6 cellular contexts compared by ENCODE assay signal in the genomic region with DNA sequence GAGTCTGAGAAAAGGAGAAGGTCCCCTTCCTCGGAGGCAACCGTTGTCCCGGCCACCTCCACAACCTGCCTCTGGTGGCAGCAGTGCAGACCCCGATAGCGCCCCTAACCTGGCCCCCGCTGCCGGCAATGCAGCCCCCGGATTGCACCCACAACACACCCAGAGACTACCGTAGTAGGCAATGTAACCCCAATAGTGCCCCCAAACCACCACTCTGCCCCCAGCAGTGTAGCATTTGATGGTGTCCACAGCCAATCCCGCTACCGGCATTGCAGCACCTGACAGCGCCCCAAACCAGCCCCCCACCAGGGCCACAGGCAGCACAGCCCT.
DNase-seq lines count a peak whose midpoint lies in the region; ATAC-seq and TF ChIP-seq lines count a peak whose summit lies in the region.
"Not testable (repeated sequence)": the region's sequence is repeated elsewhere in the genome, so short reads cannot be mapped to it uniquely, and the experiment has no call there.

No MANE protein-coding gene starts in this region.

- peak overlapping the region; percentile 77 for H3K27ac Mint-ChIP-seq in T-helper 17 cell
- peak overlapping the region; percentile 29 for H3K27ac Mint-ChIP-seq in activated CD4-positive, alpha-beta memory T cell treated with anti-CD3 and anti-CD28 coated beads, Interleukin-2, amount 10 ng/mL, durations not matched to agents 7 days and 5 days
- H3K27ac Mint-ChIP-seq in activated naive CD8-positive, alpha-beta T cell treated with anti-CD3 and anti-CD28 coated beads for 36 hours = peak overlapping the region; percentile 28

- peaks cover 31% of the 10 kb centered on the region for H3K4me1 Mint-ChIP-seq in T-helper 17 cell
- H3K4me1 Mint-ChIP-seq in activated CD4-positive, alpha-beta memory T cell treated with anti-CD3 and anti-CD28 coated beads, Interleukin-2, amount 10 ng/mL, durations not matched to agents 7 days and 5 days = peaks cover 26% of the 10 kb centered on the region
- H3K4me1 Mint-ChIP-seq in activated naive CD8-positive, alpha-beta T cell treated with anti-CD3 and anti-CD28 coated beads for 36 hours = peaks cover 23% of the 10 kb centered on the region

- not testable (repeated sequence) for H3K9me3 ChIP-seq in T-helper 17 cell (ENCODE audit: control insufficient read depth, low read length, poor library complexity, severe bottlenecking)

- POLR2A ChIA-PET in activated CD4-positive, alpha-beta memory T cell treated with anti-CD3 and anti-CD28 coated beads, Interleukin-2, amount 10 ng/mL, durations not matched to agents 7 days and 5 days (lab: Charles Lee) = not testable (repeated sequence)

- not testable (repeated sequence) for DNase-seq in T-helper 17 cell; activated CD4-positive, alpha-beta memory T cell treated with anti-CD3 and anti-CD28 coated beads, Interleukin-2, amount 10 ng/mL, durations not matched to agents 7 days and 5 days; activated naive CD8-positive, alpha-beta T cell treated with anti-CD3 and anti-CD28 coated beads for 36 hours; omental fat pad (ENCODE audit: low spot score)
- DNase-seq in activated effector memory CD4-positive, alpha-beta T cell treated with anti-CD3 and anti-CD28 coated beads, Interleukin-2, amount 50 U/mL, for 16 hours = peak; percentile 53

- not testable (repeated sequence) for ATAC-seq in T-helper 17 cell
- ATAC-seq in esophagus mucosa (peak; percentile 8), omental fat pad (ENCODE audit: low FRiP score) (peak; percentile 57)

- CTCF ChIA-PET in activated CD4-positive, alpha-beta memory T cell treated with anti-CD3 and anti-CD28 coated beads, Interleukin-2, amount 10 ng/mL, durations not matched to agents 7 days and 5 days (lab: Charles Lee) = not testable (repeated sequence)

- H3K4me3 Mint-ChIP-seq in T-helper 17 cell = peak overlapping the region; percentile 56
- H3K4me3 Mint-ChIP-seq in activated CD4-positive, alpha-beta memory T cell treated with anti-CD3 and anti-CD28 coated beads, Interleukin-2, amount 10 ng/mL, durations not matched to agents 7 days and 5 days = peak overlapping the region; percentile 13
- H3K4me3 Mint-ChIP-seq in activated naive CD8-positive, alpha-beta T cell treated with anti-CD3 and anti-CD28 coated beads for 36 hours = peak overlapping the region; percentile 59

- H3K9me3 Mint-ChIP-seq in activated CD4-positive, alpha-beta memory T cell treated with anti-CD3 and anti-CD28 coated beads, Interleukin-2, amount 10 ng/mL, durations not matched to agents 7 days and 5 days; activated naive CD8-positive, alpha-beta T cell treated with anti-CD3 and anti-CD28 coated beads for 36 hours: not testable (repeated sequence)

- TF ChIP-seq CTCF in omental fat pad (IDR thresholded peaks at IDR 0.05) = not testable (repeated sequence)

- H3K27me3 Mint-ChIP-seq in T-helper 17 cell; activated CD4-positive, alpha-beta memory T cell treated with anti-CD3 and anti-CD28 coated beads, Interleukin-2, amount 10 ng/mL, durations not matched to agents 7 days and 5 days; activated naive CD8-positive, alpha-beta T cell treated with anti-CD3 and anti-CD28 coated beads for 36 hours: not testable (repeated sequence)

- not testable (repeated sequence) for H3K36me3 Mint-ChIP-seq in T-helper 17 cell (ENCODE audit: low read depth); activated CD4-positive, alpha-beta memory T cell treated with anti-CD3 and anti-CD28 coated beads, Interleukin-2, amount 10 ng/mL, durations not matched to agents 7 days and 5 days (ENCODE audit: low read depth); activated naive CD8-positive, alpha-beta T cell treated with anti-CD3 and anti-CD28 coated beads for 36 hours
